ENCODE assay signal across 19 cellular contexts in genomic region chr10:44830022-44830421, GRCh38.
DNase-seq lines count a peak whose midpoint lies in the region; ATAC-seq, FAIRE-seq and TF ChIP-seq lines count a peak whose summit lies in the region.
"Had no signal": no experiment of that assay in that cellular context is flagged by ENCODE, and none has a peak within 500 bp of the region (broad histone marks: within the 10 kb centered on the region; RNA-seq: fewer than 3 reads in every experiment).

No MANE protein-coding gene starts in this region.

- no peak overlapping the region for H3K4me3 ChIP-seq in mammary epithelial cell (replicated peaks in 1 of 3; ENCODE audit: insufficient read depth in 1 of 3, low read depth in 2 of 3, low read length in 3 of 3)
- no peak overlapping the region for H3K4me3 ChIP-seq in breast epithelium
- no peak overlapping the region for H3K4me3 ChIP-seq in RWPE2 (ENCODE audit: severe bottlenecking)
- H3K4me3 ChIP-seq in fibroblast of pulmonary artery (replicated peaks; ENCODE audit: low read depth, low read length) = no peak overlapping the region
- H3K4me3 ChIP-seq: thyroid gland had no signal

- BruUV-seq in mammary epithelial cell (replicated peaks; lab: Mats Ljungman, UMichigan) = no TSS peak

- no peak overlapping the region for H3K27ac ChIP-seq in mammary epithelial cell (ENCODE audit: insufficient read depth, low read depth, low read length)
- H3K27ac ChIP-seq in breast epithelium = no peak overlapping the region
- peak overlapping the region; percentile 74 for H3K27ac ChIP-seq in RWPE2 (ENCODE audit: poor library complexity, severe bottlenecking)
- H3K27ac ChIP-seq: thyroid gland had no signal

- no peaks in the 10 kb centered on the region for H3K27me3 ChIP-seq in mammary epithelial cell (ENCODE audit: insufficient read depth, low read length)
- no peaks in the 10 kb centered on the region for H3K27me3 ChIP-seq in breast epithelium
- no peaks in the 10 kb centered on the region for H3K27me3 ChIP-seq in RWPE2 (ENCODE audit: insufficient read depth, poor library complexity, severe bottlenecking)
- H3K27me3 ChIP-seq: thyroid gland had no signal

- CTCF ChIA-PET in mammary epithelial cell (lab: Charles Lee; ENCODE audit: low non-redundant PET) = no interaction called here

- H3K4me1 ChIP-seq in mammary epithelial cell (ENCODE audit: insufficient read depth, low read length) = peaks cover 7% of the 10 kb centered on the region
- no peaks in the 10 kb centered on the region for H3K4me1 ChIP-seq in breast epithelium
- H3K4me1 ChIP-seq in RWPE2 (ENCODE audit: insufficient read depth, poor library complexity, severe bottlenecking) = peaks cover 13% of the 10 kb centered on the region

- H2AFZ ChIP-seq in mammary epithelial cell (ENCODE audit: low read depth, low read length) = peak overlapping the region; percentile 51

- peak; percentile 92 for ATAC-seq in RWPE2 (ENCODE audit: low read depth)

- H3K9ac ChIP-seq in mammary epithelial cell (ENCODE audit: insufficient read depth, low read length) = no peak overlapping the region

- no peaks in the 10 kb centered on the region for H3K36me3 ChIP-seq in mammary epithelial cell (ENCODE audit: insufficient read depth, low read length)
- H3K36me3 ChIP-seq in breast epithelium = no peaks in the 10 kb centered on the region
- no peaks in the 10 kb centered on the region for H3K36me3 ChIP-seq in RWPE2 (ENCODE audit: low read depth)
- H3K36me3 ChIP-seq: thyroid gland had no signal

- FAIRE-seq in urothelium cell line (lab: Jason Lieb, UNC) = no peak

- H3K4me2 ChIP-seq in mammary epithelial cell (ENCODE audit: insufficient read depth, low read depth, low read length) = no peak overlapping the region

- in situ Hi-C loops in mammary epithelial cell (cut with MboI; ENCODE audit: low sequenced_read_pairs in 2 of 2) = no loop called here

- no peaks in the 10 kb centered on the region for H3K79me2 ChIP-seq in mammary epithelial cell (ENCODE audit: insufficient read depth, low read length)

- dilution Hi-C loops in mammary epithelial cell (cut with HindIII; ENCODE audit: low sequenced_read_pairs) = no loop called here

- intact Hi-C loops in mammary epithelial cell (cut with micrococcal nuclease) = no loop called here
- intact Hi-C loops in breast epithelium (cut with DNase I; ENCODE audit: low total_unique reads) = no loop called here
- intact Hi-C loops in head of caudate nucleus (cut with DNase I) = no loop called here

- H4K20me1 ChIP-seq in mammary epithelial cell (ENCODE audit: insufficient read depth, low read length) = no peaks in the 10 kb centered on the region

- peaks cover 2% of the 10 kb centered on the region for H3K9me3 ChIP-seq in mammary epithelial cell (replicated peaks; ENCODE audit: insufficient read depth, low read length)
- no peaks in the 10 kb centered on the region for H3K9me3 ChIP-seq in breast epithelium
- H3K9me3 ChIP-seq in RWPE2 (ENCODE audit: severe bottlenecking) = no peaks in the 10 kb centered on the region
- H3K9me3 ChIP-seq: thyroid gland had no signal

- WGBS in mammary epithelial cell (ENCODE audit: low coverage, missing lambda C conversion rate) = 82% methylated on average over 4 of the region's 4 CpGs

- TF ChIP-seq CTCF in mammary epithelial cell (conservative IDR thresholded peaks at IDR 0.05 in 1 of 2, IDR thresholded peaks at IDR 0.05 in 1 of 2; ENCODE audit: extremely low read depth in 1 of 2, insufficient read depth in 1 of 2, low read depth in 1 of 2, low read length in 2 of 2) (no peak), breast epithelium (IDR thresholded peaks at IDR 0.05) (no peak), RWPE2 (IDR thresholded peaks at IDR 0.05; ENCODE audit: poor library complexity, severe bottlenecking) (no peak), fibroblast of pulmonary artery (IDR thresholded peaks at IDR 0.05; ENCODE audit: low read length, missing control alignments) (no peak)

- DNase-seq in mammary epithelial cell (peak; percentile 25), breast epithelium (ENCODE audit: low spot score in 2 of 2) (no peak), RWPE2 (ENCODE audit: low spot score) (no peak), fibroblast of pulmonary artery (ENCODE audit: low read depth) (peak; percentile 47), urothelium cell line (ENCODE audit: low spot score) (peak; percentile 42), head of caudate nucleus (no peak), NCI-H2081 treated with DMSO at 0.1 percent for 48 hours (lab: John Stamatoyannopoulos, UW) (no peak), NCI-H748 treated with DMSO at 0.1 percent for 48 hours (lab: John Stamatoyannopoulos, UW) (no peak)
- DNase-seq: activated CD4-positive, alpha-beta T cell treated with anti-CD3 and anti-CD28 coated beads, Interleukin-2, amount 10 ng/mL, durations not matched to agents 24 days and 14 days; activated T-cell treated with anti-CD3 and anti-CD28 coated beads, Interleukin-2, amount 50 U/mL, for 24 hours; cerebellar nuclear complex; erythroblast; GOT3; NCI-H1092 treated with DMSO at 0.1 percent for 48 hours; right cardiac atrium; SHP77 treated with DMSO at 0.1 percent for 48 hours; stimulated activated CD4-positive, alpha-beta T cell treated with anti-CD3 and anti-CD28 coated beads, Interleukin-2, amount 100 ng/mL, for 48 hours; T1000; thyroid gland had no signal

- TF ChIP-seq POLR2A in breast epithelium (IDR thresholded peaks at IDR 0.05) = no peak

Comparison
In these comparisons a context has a peak if more than half of its experiments do, and no peak if none do; other contexts are left out.
1. DNase-seq: peak in mammary epithelial cell (single experiment), fibroblast of pulmonary artery (single experiment) and urothelium cell line (single experiment); none in breast epithelium (0 of 2), RWPE2 (single experiment), head of caudate nucleus (0 of 42), NCI-H2081 treated with DMSO at 0.1 percent for 48 hours (single experiment) and NCI-H748 treated with DMSO at 0.1 percent for 48 hours (single experiment).